In genomic region chr6:29926795-29927427, GRCh38 we compare ENCODE assay signal across 8 cellular contexts. TPM values are rescaled to one million over a fixed set of nuclear protein-coding genes. Genes with fewer than 3 reads are reported as not detected.
DNase-seq lines count a peak whose midpoint lies in the region; ATAC-seq lines count a peak whose summit lies in the region.

No MANE protein-coding gene starts in this region.

- peak overlapping the region; percentile 90 for H3K27ac Mint-ChIP-seq in T-helper 17 cell

- peak; percentile 40 to 84 (median 79) for DNase-seq in T-helper 17 cell
- DNase-seq in amygdala (lab: John Stamatoyannopoulos, UW), result peak in 37 of 56 donors; percentile 6 to 71 (median 37)
- peak in 34 of 51 donors; percentile 7 to 83 (median 40) for DNase-seq in hypothalamus (lab: John Stamatoyannopoulos, UW)
- peak; percentile 71 to 77 for DNase-seq in stimulated activated CD4-positive, alpha-beta T cell treated with anti-CD3 and anti-CD28 coated beads, Interleukin-12 subunit alpha, Interleukin-12 subunit beta, amount 100 ng/mL, for 24 hours (ENCODE audit: low read depth in 2 of 2)
- DNase-seq in NCI-H1105 treated with DMSO at 0.1 percent for 48 hours (lab: John Stamatoyannopoulos, UW), result no peak
- no peak for DNase-seq in A172 (ENCODE audit: low spot score)

- no peaks in the 10 kb centered on the region for H3K9me3 ChIP-seq in T-helper 17 cell (ENCODE audit: control insufficient read depth, low read length, poor library complexity, severe bottlenecking)

- H3K4me3 Mint-ChIP-seq in T-helper 17 cell, result peak overlapping the region; percentile 95

- peak; percentile 58 for ATAC-seq in GM18502 (IDR thresholded peaks at IDR 0.05; ENCODE audit: poor library complexity, unreplicated experiment)
- ATAC-seq in HG03342 (IDR thresholded peaks at IDR 0.05; ENCODE audit: unreplicated experiment), result peak; percentile 50
- ATAC-seq in T-helper 17 cell, result peak; percentile 90

- H3K4me1 Mint-ChIP-seq in T-helper 17 cell, result peaks cover 8% of the 10 kb centered on the region

- H3K36me3 Mint-ChIP-seq in T-helper 17 cell (ENCODE audit: low read depth), result no peaks in the 10 kb centered on the region

- no peaks in the 10 kb centered on the region for H3K27me3 Mint-ChIP-seq in T-helper 17 cell

RNA-seq across cellular contexts. Expression of gene HLA-A, which starts 15.4 kb away (rescaled TPM):
- total RNA-seq in T-helper 17 cell, result 1,000 to 10,000 TPM; 1,960 to 2,242 TPM
- 244 and 284 TPM in 2 replicates for total RNA-seq in A172 (2014; rRNA removed; shearing (Covaris generic))

Comparison
In these comparisons a context has a peak if more than half of its experiments do, and no peak if none do; other contexts are left out.
1. DNase-seq: peak in T-helper 17 cell (3 of 3), amygdala (37 of 56), hypothalamus (34 of 51) and stimulated activated CD4-positive, alpha-beta T cell treated with anti-CD3 and anti-CD28 coated beads, Interleukin-12 subunit alpha, Interleukin-12 subunit beta, amount 100 ng/mL, for 24 hours (2 of 2); none in NCI-H1105 treated with DMSO at 0.1 percent for 48 hours (single experiment) and A172 (single experiment).
2. Peak in every context shown above with its lines, with median percentiles within 50 percentile points of each other: ATAC-seq.